ENCODE assay signal across 31 cellular contexts in the genomic region with DNA sequence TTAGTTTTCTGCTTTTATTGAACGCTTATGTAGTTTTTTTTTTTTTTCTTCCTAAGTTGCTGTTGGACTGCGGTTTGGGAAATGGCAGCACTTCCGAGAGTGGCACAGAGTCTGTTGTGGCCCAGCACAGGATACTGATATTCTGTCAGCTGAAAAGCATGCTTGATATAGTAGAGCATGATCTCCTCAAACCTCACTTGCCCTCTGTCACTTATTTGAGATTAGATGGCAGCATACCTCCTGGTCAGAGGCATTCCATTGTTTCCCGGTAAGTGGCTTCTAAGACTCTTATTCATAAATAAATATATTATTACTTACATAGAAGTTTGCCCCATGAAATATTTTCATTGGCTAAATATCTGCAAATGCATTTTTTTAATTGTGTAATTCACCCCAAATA.
DNase-seq lines count a peak whose midpoint lies in the region; ATAC-seq, FAIRE-seq and TF ChIP-seq lines count a peak whose summit lies in the region.
"Had no signal": no experiment of that assay in that cellular context is flagged by ENCODE, and none has a peak within 500 bp of the region (broad histone marks: within the 10 kb centered on the region; RNA-seq: fewer than 3 reads in every experiment).

No MANE protein-coding gene starts in this region.

- H4K20me1 ChIP-seq in GM23248 (ENCODE audit: insufficient read depth), result no peaks in the 10 kb centered on the region
- no peaks in the 10 kb centered on the region for H4K20me1 ChIP-seq in astrocyte (ENCODE audit: insufficient read depth, low read length)
- H4K20me1 ChIP-seq in osteoblast (ENCODE audit: insufficient read depth, low read length), result no peaks in the 10 kb centered on the region

- no peak overlapping the region for H3K4me3 ChIP-seq in AG10803 (ENCODE audit: low read length)
- no peak overlapping the region for H3K4me3 ChIP-seq in GM23248
- no peak overlapping the region for H3K4me3 ChIP-seq in astrocyte (ENCODE audit: insufficient read depth, low read depth, low read length)
- no peak overlapping the region for H3K4me3 ChIP-seq in osteoblast (ENCODE audit: insufficient read depth, low read length)
- H3K4me3 ChIP-seq: psoas muscle, sigmoid colon, transverse colon had no signal

- FAIRE-seq in astrocyte (lab: Jason Lieb, UNC), result no peak

- H3K27me3 Mint-ChIP-seq in astrocyte (ENCODE audit: low read depth, unreplicated experiment), result no peaks in the 10 kb centered on the region
- H3K27me3 Mint-ChIP-seq: activated CD4-positive, alpha-beta memory T cell treated with anti-CD3 and anti-CD28 coated beads for 36 hours; brain; naive B cell had no signal

- H3K79me2 ChIP-seq in GM23248 (ENCODE audit: insufficient read depth) (no peaks in the 10 kb centered on the region), astrocyte (ENCODE audit: insufficient read depth, low read length) (no peaks in the 10 kb centered on the region), osteoblast (ENCODE audit: insufficient read depth, low read length) (no peaks in the 10 kb centered on the region)

- no peak overlapping the region for H2AFZ ChIP-seq in GM23248
- H2AFZ ChIP-seq in astrocyte (ENCODE audit: low read depth, low read length), result no peak overlapping the region
- no peak overlapping the region for H2AFZ ChIP-seq in osteoblast (ENCODE audit: low read length)

- H3F3A ChIP-seq in GM23248 (ENCODE audit: insufficient read depth), result no peaks in the 10 kb centered on the region

- H3K4me3 Mint-ChIP-seq in astrocyte (ENCODE audit: unreplicated experiment), result no peak overlapping the region
- H3K4me3 Mint-ChIP-seq: activated CD4-positive, alpha-beta memory T cell treated with anti-CD3 and anti-CD28 coated beads for 36 hours; activated naive CD4-positive, alpha-beta T cell treated with anti-CD3 and anti-CD28 coated beads for 36 hours; activated T-helper 1 cell treated with anti-CD3 and anti-CD28 coated beads, Interleukin-12 subunit alpha, Interleukin-12 subunit beta, Interleukin-2, Interleukin-4 antibody, amounts not matched to agents 30 ng/mL and 10 ng/mL and 1 ng/mL, durations not matched to agents 14 hours and 24 hours and 36 hours; brain; naive B cell; T-helper 2 cell treated with Interferon-gamma antibody and Interleukin-4, amounts not matched to agents 5 μg/mL and 100 μg/mL, for 36 hours had no signal

- H3K9me2 ChIP-seq in GM23248 (ENCODE audit: insufficient read depth), result no peaks in the 10 kb centered on the region

- H3K4me2 ChIP-seq in GM23248 (ENCODE audit: unreplicated experiment) (no peak overlapping the region), astrocyte (ENCODE audit: low read length) (no peak overlapping the region), osteoblast (ENCODE audit: insufficient read depth, low read length) (no peak overlapping the region)

- H3K36me3 ChIP-seq in GM23248 (ENCODE audit: low read depth) (peaks cover 69% of the 10 kb centered on the region), astrocyte (ENCODE audit: insufficient read depth, low read length) (peaks cover 35% of the 10 kb centered on the region), osteoblast (ENCODE audit: insufficient read depth, low read length) (peaks cover 52% of the 10 kb centered on the region)

- H3K4me1 ChIP-seq in GM23248 (ENCODE audit: insufficient read depth) (peaks cover 6% of the 10 kb centered on the region; the same call in 1 of the 2 replicates), astrocyte (ENCODE audit: insufficient read depth, low read length) (peaks cover 4% of the 10 kb centered on the region), osteoblast (ENCODE audit: insufficient read depth, low read length) (peaks cover 7% of the 10 kb centered on the region)
- H3K4me1 ChIP-seq: psoas muscle, sigmoid colon, transverse colon had no signal

- TF ChIP-seq CTCF in AG10803 (conservative IDR thresholded peaks at IDR 0.05; ENCODE audit: low read length), result no peak
- TF ChIP-seq CTCF in astrocyte (IDR thresholded peaks at IDR 0.05; ENCODE audit: insufficient read depth, low read depth, low read length), result no peak
- no peak for TF ChIP-seq CTCF in osteoblast (IDR thresholded peaks at IDR 0.05; ENCODE audit: extremely low read depth, low read depth, low read length)

- no peaks in the 10 kb centered on the region for H3K4me1 Mint-ChIP-seq in astrocyte (ENCODE audit: low read depth, unreplicated experiment)
- H3K4me1 Mint-ChIP-seq: brain, naive B cell had no signal

- H3K27me3 ChIP-seq in GM23248 (replicated peaks; ENCODE audit: insufficient read depth), result no peaks in the 10 kb centered on the region
- H3K27me3 ChIP-seq in astrocyte (ENCODE audit: insufficient read depth, low read length), result no peaks in the 10 kb centered on the region
- H3K27me3 ChIP-seq in osteoblast (ENCODE audit: insufficient read depth, low read length), result no peaks in the 10 kb centered on the region
- H3K27me3 ChIP-seq: neutrophil, sigmoid colon, transverse colon had no signal

- no peak overlapping the region for H3K27ac Mint-ChIP-seq in astrocyte (ENCODE audit: unreplicated experiment)
- H3K27ac Mint-ChIP-seq: activated CD4-positive, alpha-beta memory T cell treated with anti-CD3 and anti-CD28 coated beads for 36 hours; activated naive CD4-positive, alpha-beta T cell treated with anti-CD3 and anti-CD28 coated beads for 36 hours; activated T-helper 1 cell treated with anti-CD3 and anti-CD28 coated beads, Interleukin-12 subunit alpha, Interleukin-12 subunit beta, Interleukin-2, Interleukin-4 antibody, amounts not matched to agents 30 ng/mL and 10 ng/mL and 1 ng/mL, durations not matched to agents 14 hours and 24 hours and 36 hours; T-helper 2 cell treated with Interferon-gamma antibody and Interleukin-4, amounts not matched to agents 5 μg/mL and 100 μg/mL, for 36 hours had no signal

- in situ Hi-C loops in GM23248 (cut with MboI), result no loop called here

- 92 to 95% methylated on average over 4 of the region's 4 CpGs for WGBS in GM23248 (ENCODE audit: low coverage in 1 of 2, low lambda C conversion rate in 2 of 2, missing lambda C conversion rate in 2 of 2), 2 experiments

- H3K9me3 ChIP-seq in GM23248 (ENCODE audit: low read depth) (no peaks in the 10 kb centered on the region), astrocyte (ENCODE audit: insufficient read depth, low read depth, low read length) (no peaks in the 10 kb centered on the region), osteoblast (ENCODE audit: low read depth, low read length) (no peaks in the 10 kb centered on the region)
- H3K9me3 ChIP-seq: neutrophil, psoas muscle, sigmoid colon, transverse colon had no signal

- H3K27ac ChIP-seq in GM23248 (no peak overlapping the region), astrocyte (ENCODE audit: low read depth, low read length) (no peak overlapping the region), osteoblast (ENCODE audit: low read depth, low read length) (no peak overlapping the region)
- H3K27ac ChIP-seq: neutrophil, psoas muscle, sigmoid colon, transverse colon had no signal

- peak; percentile 29 for DNase-seq in AG10803 (ENCODE audit: low read depth)
- peak; percentile 19 for DNase-seq in GM23248
- peak; percentile 61 for DNase-seq in astrocyte (ENCODE audit: low read depth)
- DNase-seq in myocyte (ENCODE audit: low read depth), result peak; percentile 59
- no peak for DNase-seq in dermis blood vessel endothelial cell
- no peak for DNase-seq in osteoblast (ENCODE audit: insufficient read length, low spot score, missing footprints)
- no peak for DNase-seq in left lobe of liver (ENCODE audit: low spot score)
- DNase-seq: activated CD4-positive, alpha-beta memory T cell treated with anti-CD3 and anti-CD28 coated beads for 36 hours; activated CD4-positive, CD25-positive, alpha-beta regulatory T cell treated with anti-CD3 and anti-CD28 coated beads, Interleukin-2, amount 50 U/mL, for 72 hours; activated CD8-positive, alpha-beta memory T cell treated with anti-CD3 and anti-CD28 coated beads, Interleukin-2, amount 50 U/mL, for 4 hours; activated naive CD4-positive, alpha-beta T cell treated with anti-CD3 and anti-CD28 coated beads for 36 hours; C1 segment of cervical spinal cord; COR-L47; DMS79; effector CD4-positive, alpha-beta T cell; GOT3; KG1; MM.1S; naive B cell; NCI-H2029 treated with DMSO at 0.1 percent for 48 hours; NCI-H526; PC-3; psoas muscle; sigmoid colon; stimulated activated CD4-positive, alpha-beta T cell treated with anti-CD3 and anti-CD28 coated beads, Interleukin-4, amount 100 ng/mL, for 1 hour; transverse colon had no signal

- H3K36me3 Mint-ChIP-seq in astrocyte (ENCODE audit: low read depth, unreplicated experiment), result peaks cover 12% of the 10 kb centered on the region

- no peaks in the 10 kb centered on the region for H3K9me3 Mint-ChIP-seq in astrocyte (ENCODE audit: unreplicated experiment)
- H3K9me3 Mint-ChIP-seq: activated CD4-positive, alpha-beta memory T cell treated with anti-CD3 and anti-CD28 coated beads for 36 hours; activated naive CD4-positive, alpha-beta T cell treated with anti-CD3 and anti-CD28 coated beads for 36 hours; activated T-helper 1 cell treated with anti-CD3 and anti-CD28 coated beads, Interleukin-12 subunit alpha, Interleukin-12 subunit beta, Interleukin-2, Interleukin-4 antibody, amounts not matched to agents 30 ng/mL and 10 ng/mL and 1 ng/mL, durations not matched to agents 14 hours and 24 hours and 36 hours; brain; naive B cell; T-helper 2 cell treated with Interferon-gamma antibody and Interleukin-4, amounts not matched to agents 5 μg/mL and 100 μg/mL, for 36 hours had no signal

- no peak overlapping the region for H3K9ac ChIP-seq in GM23248
- no peak overlapping the region for H3K9ac ChIP-seq in astrocyte (ENCODE audit: low read length)

- ATAC-seq in GM21786 (IDR thresholded peaks at IDR 0.05; ENCODE audit: unreplicated experiment), result no peak
- no peak for ATAC-seq in left lobe of liver
- ATAC-seq: PC-3, psoas muscle had no signal

Comparison
In these comparisons a context has a peak if more than half of its experiments do, and no peak if none do; other contexts are left out.
1. DNase-seq: peak in AG10803 (single experiment), GM23248 (single experiment), astrocyte (single experiment) and myocyte (single experiment); none in dermis blood vessel endothelial cell (single experiment), osteoblast (single experiment) and left lobe of liver (single experiment).